9 cellular contexts compared by ENCODE assay signal in the genomic region with DNA sequence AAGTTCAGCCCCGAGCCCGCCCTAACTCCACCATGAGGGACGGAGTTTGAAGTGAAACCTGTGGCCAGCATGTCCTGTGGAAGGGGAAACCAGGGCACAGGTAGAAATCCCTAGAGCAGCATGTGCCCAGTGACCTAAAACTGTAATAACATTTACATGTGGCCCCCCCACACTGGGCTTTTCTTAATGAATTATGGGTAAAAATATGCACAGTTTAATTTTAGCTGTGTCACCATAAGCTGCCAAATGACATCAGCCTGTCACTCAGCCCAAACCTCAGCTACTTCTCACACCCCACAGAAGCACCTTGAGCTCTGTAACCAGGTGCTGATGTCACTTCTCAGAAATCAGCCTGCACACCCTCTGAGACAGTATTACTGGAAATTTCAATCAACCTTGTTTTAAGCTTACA. TPM values are rescaled to one million over a fixed set of nuclear protein-coding genes. Genes with fewer than 3 reads are reported as not detected.
DNase-seq lines count a peak whose midpoint lies in the region; ATAC-seq, FAIRE-seq and TF ChIP-seq lines count a peak whose summit lies in the region.
"Had no signal": no experiment of that assay in that cellular context is flagged by ENCODE, and none has a peak within 500 bp of the region (broad histone marks: within the 10 kb centered on the region; RNA-seq: fewer than 3 reads in every experiment).

No MANE protein-coding gene starts in this region.

- H3K4me3 Mint-ChIP-seq in naive B cell (peak overlapping the region in 2 of 8 donors; percentile 14 to 28), glutamatergic neuron (ENCODE audit: unreplicated experiment) (no peak overlapping the region)

- H3K9me3 Mint-ChIP-seq in naive B cell (peaks cover 7 to 14% (median 10%) of the 10 kb centered on the region in 7 donors), glutamatergic neuron (ENCODE audit: unreplicated experiment) (peaks cover 9% of the 10 kb centered on the region)

- no peak overlapping the region for H3K27ac Mint-ChIP-seq in naive B cell
- no peak overlapping the region for H3K27ac Mint-ChIP-seq in glutamatergic neuron (ENCODE audit: unreplicated experiment)
- H3K27ac Mint-ChIP-seq: activated naive CD8-positive, alpha-beta T cell had no signal

- peak; percentile 82 for FAIRE-seq in GM18507 (lab: Jason Lieb, UNC)

- no peak overlapping the region for H3K4me3 ChIP-seq in SJCRH30

- no peak for TF ChIP-seq CTCF in glutamatergic neuron (IDR thresholded peaks at IDR 0.05; ENCODE audit: partially characterized antibody, unreplicated experiment)

- H3K27me3 Mint-ChIP-seq in naive B cell = peaks cover 32 to 52% (median 40%) of the 10 kb centered on the region in 3 donors
- peaks cover 10% of the 10 kb centered on the region for H3K27me3 Mint-ChIP-seq in glutamatergic neuron (ENCODE audit: unreplicated experiment)

- H3K27ac ChIP-seq in SJCRH30 = no peak overlapping the region

- H3K4me1 ChIP-seq in SJCRH30 = no peaks in the 10 kb centered on the region

- no peaks in the 10 kb centered on the region for H3K27me3 ChIP-seq in SJCRH30

- H3K9me3 ChIP-seq in SJCRH30 (replicated peaks) = no peaks in the 10 kb centered on the region

- peaks cover 3 to 20% of the 10 kb centered on the region in 2 donors for H3K36me3 Mint-ChIP-seq in naive B cell
- H3K36me3 Mint-ChIP-seq in glutamatergic neuron (ENCODE audit: unreplicated experiment) = peaks cover 29% of the 10 kb centered on the region

- H3K36me3 ChIP-seq in SJCRH30 = no peaks in the 10 kb centered on the region

- ATAC-seq in HG03159 (IDR thresholded peaks at IDR 0.05; ENCODE audit: unreplicated experiment) (peak; percentile 53), naive B cell (ENCODE audit: low read depth in 2 of 2) (peak; percentile 62 to 71)

- H3K4me1 Mint-ChIP-seq in naive B cell (peaks cover 5 to 8% (median 7%) of the 10 kb centered on the region in 3 donors), glutamatergic neuron (ENCODE audit: low read depth, unreplicated experiment) (peaks cover 9% of the 10 kb centered on the region)

- DNase-seq in GM18507 (ENCODE audit: extremely low spot score, insufficient read length, low read depth) (peak; percentile 39), naive B cell (peak; percentile 36), glutamatergic neuron (no peak), SJCRH30 (no peak), HT-29 (ENCODE audit: low spot score) (no peak), dedifferentiated amniotic fluid mesenchymal stem cell (ENCODE audit: extremely low spot score) (no peak)
- DNase-seq in activated CD8-positive, alpha-beta memory T cell treated with anti-CD3 and anti-CD28 coated beads for 48 hours (ENCODE audit: low read depth in 2 of 3, low spot score in 2 of 3) = peak in 2 of 3 experiments; percentile 23 to 38

RNA-seq across cellular contexts. Expression of a gene that starts 50.0 kb away (rescaled TPM):
- polyA plus RNA-seq in naive B cell (ENCODE audit: low read depth in 6 of 6) = 10 to 100 TPM in 1 of 6 donors, 1 to 10 TPM in 5; 2.9 to 20.0 (median 4.3) TPM
- 53.3 TPM for total RNA-seq in glutamatergic neuron (ENCODE audit: unreplicated experiment)
- 27.6 and 27.8 TPM in 2 replicates for total RNA-seq in SJCRH30 (2014; rRNA removed; shearing (Covaris generic))
- 56.7 and 67.4 TPM in 2 replicates for total RNA-seq in HT-29 (2014; rRNA removed; shearing (Covaris generic))

RNA-seq across cellular contexts. Expression of a gene that starts 51.3 kb away (rescaled TPM):
- polyA plus RNA-seq in naive B cell (ENCODE audit: low read depth in 6 of 6) = 1 to 10 TPM in 2 of 6 donors, under 1 TPM in 2, not detected in 2; 0.60 to 1.5 (median 0.93) TPM
- total RNA-seq in glutamatergic neuron (ENCODE audit: unreplicated experiment) = 72.7 TPM
- total RNA-seq in SJCRH30 (2014; rRNA removed; shearing (Covaris generic)) = not detected in 2 replicates
- total RNA-seq in HT-29 (2014; rRNA removed; shearing (Covaris generic)) = not detected in 2 replicates

Comparison
In these comparisons a context has a peak if more than half of its experiments do, and no peak if none do; other contexts are left out.
1. DNase-seq: peak in GM18507 (single experiment), activated CD8-positive, alpha-beta memory T cell treated with anti-CD3 and anti-CD28 coated beads for 48 hours (2 of 3) and naive B cell (single experiment); none in glutamatergic neuron (single experiment), SJCRH30 (0 of 2), HT-29 (single experiment) and dedifferentiated amniotic fluid mesenchymal stem cell (single experiment).
2. RNA of a gene that starts 51.3 kb away (total RNA-seq): 72.7 TPM in glutamatergic neuron (single experiment); not detected in SJCRH30 and not detected in HT-29; every median in the first group is over 10 times any median in the second.